ENCODE assay signal across 15 cellular contexts in the genomic region with DNA sequence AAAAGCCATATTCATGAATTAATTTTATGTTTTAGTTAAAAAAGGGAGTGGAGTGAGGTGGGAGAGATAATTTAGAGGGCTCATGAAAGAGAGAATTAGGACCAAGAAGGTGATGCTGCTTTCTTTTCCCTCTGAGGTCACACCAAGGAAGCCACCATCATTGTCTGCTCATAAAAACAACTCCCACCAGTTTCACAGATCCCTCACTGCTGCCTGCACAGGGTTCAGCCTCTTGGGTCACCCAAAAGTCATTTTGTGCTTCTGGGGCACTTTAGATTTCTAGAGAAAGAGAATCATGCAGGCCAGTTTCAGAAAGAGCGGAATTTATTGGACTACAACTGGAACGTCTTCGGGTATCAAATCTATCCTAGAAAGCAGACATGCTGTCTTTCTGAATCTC.
"Had no signal": no experiment of that assay in that cellular context is flagged by ENCODE, and none has a peak within 500 bp of the region (broad histone marks: within the 10 kb centered on the region; RNA-seq: fewer than 3 reads in every experiment).

No MANE protein-coding gene starts in this region.

- H3K27me3 ChIP-seq: body of pancreas, pancreas, right lobe of liver, testis had no signal

- H3K27ac Mint-ChIP-seq: activated naive CD8-positive, alpha-beta T cell treated with anti-CD3 and anti-CD28 coated beads, Interleukin-2, amount 10 ng/mL, durations not matched to agents 7 days and 5 days; naive thymus-derived CD4-positive, alpha-beta T cell; T-helper 17 cell; type B pancreatic cell had no signal

- H3K36me3 Mint-ChIP-seq: type B pancreatic cell had no signal

- H3K36me3 ChIP-seq: pancreas, right lobe of liver, WERI-Rb-1 had no signal

- H3K9me3 ChIP-seq: body of pancreas, pancreas, right lobe of liver, testis had no signal

- H3K4me3 ChIP-seq: body of pancreas, dorsolateral prefrontal cortex, pancreas, right lobe of liver, testis had no signal

- H3K9me3 Mint-ChIP-seq: type B pancreatic cell had no signal

- DNase-seq: activated CD4-positive, alpha-beta T cell treated with anti-CD3 and anti-CD28 coated beads for 1 hour; activated gamma-delta T cell treated with Interleukin-2 at 50 U/mL for 16 hours; activated naive CD8-positive, alpha-beta T cell treated with anti-CD3 and anti-CD28 coated beads, Interleukin-2, amount 10 ng/mL, durations not matched to agents 7 days and 5 days; body of pancreas; dorsolateral prefrontal cortex; left cardiac atrium; mesenchymal stem cell; naive thymus-derived CD4-positive, alpha-beta T cell; pancreas; right lobe of liver; small intestine; T-helper 17 cell; testis; WERI-Rb-1 had no signal

- H3K27ac ChIP-seq: body of pancreas, dorsolateral prefrontal cortex, pancreas, right lobe of liver, testis, WERI-Rb-1 had no signal

- H3K4me1 Mint-ChIP-seq: activated naive CD8-positive, alpha-beta T cell treated with anti-CD3 and anti-CD28 coated beads, Interleukin-2, amount 10 ng/mL, durations not matched to agents 7 days and 5 days; T-helper 17 cell had no signal

- H3K4me1 ChIP-seq: body of pancreas, pancreas, right lobe of liver, testis had no signal

- H3K27me3 Mint-ChIP-seq: activated naive CD8-positive, alpha-beta T cell treated with anti-CD3 and anti-CD28 coated beads, Interleukin-2, amount 10 ng/mL, durations not matched to agents 7 days and 5 days; naive thymus-derived CD4-positive, alpha-beta T cell; type B pancreatic cell had no signal

- H3K4me3 Mint-ChIP-seq: activated naive CD8-positive, alpha-beta T cell treated with anti-CD3 and anti-CD28 coated beads, Interleukin-2, amount 10 ng/mL, durations not matched to agents 7 days and 5 days; naive thymus-derived CD4-positive, alpha-beta T cell; T-helper 17 cell; type B pancreatic cell had no signal
